10 cellular contexts compared by ENCODE assay signal in genomic region chr10:31582365-31583052, GRCh38.
DNase-seq lines count a peak whose midpoint lies in the region; ATAC-seq and TF ChIP-seq lines count a peak whose summit lies in the region.
"Had no signal": no experiment of that assay in that cellular context is flagged by ENCODE, and none has a peak within 500 bp of the region (broad histone marks: within the 10 kb centered on the region; RNA-seq: fewer than 3 reads in every experiment).

No MANE protein-coding gene starts in this region.

- no peaks in the 10 kb centered on the region for H3K36me3 Mint-ChIP-seq in activated CD4-positive, alpha-beta memory T cell treated with anti-CD3 and anti-CD28 coated beads, Interleukin-2, amount 10 ng/mL, durations not matched to agents 7 days and 5 days (ENCODE audit: low read depth)
- H3K36me3 Mint-ChIP-seq: T-cell had no signal

- no peak for TF ChIP-seq EP300 in sigmoid colon (IDR thresholded peaks at IDR 0.05)

- peaks cover 44% of the 10 kb centered on the region for H3K4me1 ChIP-seq in left ventricle myocardium inferior
- peaks cover 0 to 33% (median 25%) of the 10 kb centered on the region in 4 donors for H3K4me1 ChIP-seq in sigmoid colon

- WGBS in sigmoid colon, 2 donors = 49 to 53% methylated on average over 8 of the region's 8 CpGs

- CTCF ChIA-PET in activated CD4-positive, alpha-beta memory T cell treated with anti-CD3 and anti-CD28 coated beads, Interleukin-2, amount 10 ng/mL, durations not matched to agents 7 days and 5 days (lab: Charles Lee) = no interaction called here

- intact Hi-C loops in left ventricle myocardium inferior (cut with micrococcal nuclease) = no loop called here
- intact Hi-C loops in sigmoid colon (cut with DNase I) = no loop called here

- H3K4me3 Mint-ChIP-seq in activated CD4-positive, alpha-beta memory T cell treated with anti-CD3 and anti-CD28 coated beads, Interleukin-2, amount 10 ng/mL, durations not matched to agents 7 days and 5 days = no peak overlapping the region
- H3K4me3 Mint-ChIP-seq: T-cell had no signal

- ATAC-seq in GM19395 (IDR thresholded peaks at IDR 0.05; ENCODE audit: unreplicated experiment) (no peak), HG02885 (IDR thresholded peaks at IDR 0.05; ENCODE audit: poor library complexity, unreplicated experiment) (no peak)
- ATAC-seq: T-cell had no signal

- no peaks in the 10 kb centered on the region for H3K36me3 ChIP-seq in left ventricle myocardium inferior
- H3K36me3 ChIP-seq in sigmoid colon = no peaks in the 10 kb centered on the region

- H3K27ac ChIP-seq in left ventricle myocardium inferior (replicated peaks) (peak overlapping the region; percentile 70), sigmoid colon (peak overlapping the region in 2 of 4 donors; percentile 21 to 51)

- no peak overlapping the region for H3K27ac Mint-ChIP-seq in activated CD4-positive, alpha-beta memory T cell treated with anti-CD3 and anti-CD28 coated beads, Interleukin-2, amount 10 ng/mL, durations not matched to agents 7 days and 5 days
- H3K27ac Mint-ChIP-seq: T-cell had no signal

- peaks cover 5% of the 10 kb centered on the region for H3K9me3 ChIP-seq in left ventricle myocardium inferior (replicated peaks)
- peaks cover 0 to 1% (median 0%) of the 10 kb centered on the region in 4 donors for H3K9me3 ChIP-seq in sigmoid colon

- H3K9me3 Mint-ChIP-seq in activated CD4-positive, alpha-beta memory T cell treated with anti-CD3 and anti-CD28 coated beads, Interleukin-2, amount 10 ng/mL, durations not matched to agents 7 days and 5 days = no peaks in the 10 kb centered on the region

- no peak for TF ChIP-seq POLR2A in sigmoid colon (IDR thresholded peaks at IDR 0.05)

- H3K4me3 ChIP-seq in left ventricle myocardium inferior (no peak overlapping the region), sigmoid colon (no peak overlapping the region)

- peaks cover 3% of the 10 kb centered on the region for H3K4me1 Mint-ChIP-seq in activated CD4-positive, alpha-beta memory T cell treated with anti-CD3 and anti-CD28 coated beads, Interleukin-2, amount 10 ng/mL, durations not matched to agents 7 days and 5 days

- H3K27me3 ChIP-seq in left ventricle myocardium inferior (ENCODE audit: low read depth) = no peaks in the 10 kb centered on the region
- H3K27me3 ChIP-seq in sigmoid colon = no peaks in the 10 kb centered on the region

- TF ChIP-seq CTCF in left ventricle myocardium inferior (IDR thresholded peaks at IDR 0.05; ENCODE audit: borderline replicate concordance) (no peak), sigmoid colon (IDR thresholded peaks at IDR 0.05) (no peak)

- peak; percentile 27 for DNase-seq in HCEC 1CT
- DNase-seq in SW480 (ENCODE audit: low spot score) = peak; percentile 39
- no peak for DNase-seq in left ventricle myocardium inferior
- peak; percentile 66 for DNase-seq in sigmoid colon
- no peak for DNase-seq in activated CD4-positive, alpha-beta memory T cell treated with anti-CD3 and anti-CD28 coated beads, Interleukin-2, amount 10 ng/mL, durations not matched to agents 7 days and 5 days
- no peak for DNase-seq in HUDEP-2 (lab: John Stamatoyannopoulos, UW; ENCODE audit: unreplicated experiment in 76 of 76)
- DNase-seq: GOT3, T-cell had no signal

- POLR2A ChIA-PET in activated CD4-positive, alpha-beta memory T cell treated with anti-CD3 and anti-CD28 coated beads, Interleukin-2, amount 10 ng/mL, durations not matched to agents 7 days and 5 days (lab: Charles Lee) = interaction anchor here (1.4 kb wide), 1 partner anchor 9 kb away, joined by 3 read pairs; no protein-coding TSS in a partner anchor

- H3K27me3 Mint-ChIP-seq in activated CD4-positive, alpha-beta memory T cell treated with anti-CD3 and anti-CD28 coated beads, Interleukin-2, amount 10 ng/mL, durations not matched to agents 7 days and 5 days = peaks cover 7% of the 10 kb centered on the region

Comparison
In these comparisons a context has a peak if more than half of its experiments do, and no peak if none do; other contexts are left out.
1. DNase-seq: peak in HCEC 1CT (single experiment), SW480 (single experiment) and sigmoid colon (single experiment); none in left ventricle myocardium inferior (single experiment), activated CD4-positive, alpha-beta memory T cell treated with anti-CD3 and anti-CD28 coated beads, Interleukin-2, amount 10 ng/mL, durations not matched to agents 7 days and 5 days (single experiment) and HUDEP-2 (0 of 76).